Comparison of ENCODE assay signal across 19 cellular contexts in genomic region chr5:168433982-168434381, GRCh38. TPM values are rescaled to one million over a fixed set of nuclear protein-coding genes. Genes with fewer than 3 reads are reported as not detected.
DNase-seq lines count a peak whose midpoint lies in the region; TF ChIP-seq lines count a peak whose summit lies in the region.
"Had no signal": no experiment of that assay in that cellular context is flagged by ENCODE, and none has a peak within 500 bp of the region (broad histone marks: within the 10 kb centered on the region; RNA-seq: fewer than 3 reads in every experiment).

No MANE protein-coding gene starts in this region.

- H3K4me3 ChIP-seq in ectodermal cell (ENCODE audit: insufficient read depth, low read depth, low read length) (no peak overlapping the region), transverse colon (no peak overlapping the region)
- H3K4me3 ChIP-seq: ovary, skin epidermis had no signal

- H3K4me3 Mint-ChIP-seq in nephron progenitor cell = no peak overlapping the region
- H3K4me3 Mint-ChIP-seq: memory B cell had no signal

- WGBS in ectodermal cell, 2 experiments = 66 to 69% methylated on average over 8 of the region's 8 CpGs
- WGBS in transverse colon (ENCODE audit: low coverage in 1 of 2), 2 donors = 77 to 88% methylated on average over 3 to 8 of the region's 8 CpGs

- TF ChIP-seq CTCF in nephron progenitor cell (IDR thresholded peaks at IDR 0.05) (no peak), transverse colon (IDR thresholded peaks at IDR 0.05) (no peak), GM10266 (IDR thresholded peaks at IDR 0.05; ENCODE audit: control insufficient read depth, insufficient read depth, low read depth, missing control alignments) (no peak)

- H3K27me3 ChIP-seq in ectodermal cell (ENCODE audit: control insufficient read depth, insufficient read depth, low read length, poor library complexity, severe bottlenecking) (no peaks in the 10 kb centered on the region), transverse colon (no peaks in the 10 kb centered on the region)
- H3K27me3 ChIP-seq: ovary had no signal

- H3K36me3 Mint-ChIP-seq in nephron progenitor cell (ENCODE audit: low read depth) = peaks cover 17% of the 10 kb centered on the region

- peaks cover 4% of the 10 kb centered on the region for H3K27me3 Mint-ChIP-seq in nephron progenitor cell (ENCODE audit: low read depth, poor library complexity)

- no peak overlapping the region for H3K27ac Mint-ChIP-seq in nephron progenitor cell
- H3K27ac Mint-ChIP-seq: memory B cell had no signal

- peak overlapping the region; percentile 73 for H3K27ac ChIP-seq in ectodermal cell (ENCODE audit: insufficient read depth, low read depth, low read length, poor library complexity, severe bottlenecking)
- H3K27ac ChIP-seq in transverse colon = no peak overlapping the region
- H3K27ac ChIP-seq: ovary, skin epidermis had no signal

- in situ Hi-C loops in transverse colon (cut with MboI; ENCODE audit: low pct_ligation_motif_present in 1 of 4, low pct_unique_long_range_greater_than_20kb in 1 of 4, low sequenced_read_pairs in 3 of 4) = loop anchor here in 1 of 4 donors (25.0 kb wide), 1 partner anchor 172 kb away; no protein-coding TSS in a partner anchor

- H3K9me3 Mint-ChIP-seq in nephron progenitor cell = no peaks in the 10 kb centered on the region

- peaks cover 28% of the 10 kb centered on the region for H3K4me1 Mint-ChIP-seq in nephron progenitor cell

- H3K4me1 ChIP-seq in ectodermal cell (ENCODE audit: control insufficient read depth, insufficient read depth, low read length) (peaks cover 9% of the 10 kb centered on the region), transverse colon (peaks cover 0 to 2% (median 0%) of the 10 kb centered on the region in 4 donors)

- H3K9me3 ChIP-seq in ectodermal cell (ENCODE audit: control insufficient read depth, low read length) = no peaks in the 10 kb centered on the region
- H3K9me3 ChIP-seq in transverse colon = no peaks in the 10 kb centered on the region
- H3K9me3 ChIP-seq: ovary had no signal

- TF ChIP-seq EP300 in transverse colon (IDR thresholded peaks at IDR 0.05; ENCODE audit: low read depth) = no peak

- intact Hi-C loops in transverse colon (cut with DNase I; ENCODE audit: low total_unique reads) = no loop called here

- H3K36me3 ChIP-seq in ectodermal cell (ENCODE audit: control insufficient read depth, insufficient read depth, low read length) (peaks cover 3% of the 10 kb centered on the region), transverse colon (no peaks in the 10 kb centered on the region)
- H3K36me3 ChIP-seq: ovary had no signal

- DNase-seq in COR-L47 (lab: John Stamatoyannopoulos, UW) = peak; percentile 9
- peak; percentile 84 for DNase-seq in SK-N-DZ (ENCODE audit: low spot score)
- peak; percentile 6 for DNase-seq in nephron progenitor cell
- no peak for DNase-seq in transverse colon
- no peak for DNase-seq in HuH-7 (ENCODE audit: low spot score)
- no peak for DNase-seq in GM10266 (ENCODE audit: extremely low spot score)
- DNase-seq in NCI-H1694 (lab: John Stamatoyannopoulos, UW) = no peak
- DNase-seq: ACHN; activated CD4-positive, alpha-beta T cell treated with anti-CD3 and anti-CD28 coated beads for 4 hours; activated CD8-positive, alpha-beta memory T cell treated with anti-CD3 and anti-CD28 coated beads, Interleukin-2, amount 50 U/mL, for 48 hours; effector CD8-positive, alpha-beta T cell; MM.1S; ovary; Right ventricle myocardium superior; stimulated activated naive CD4-positive, alpha-beta T cell; T1000 had no signal

- no peak for TF ChIP-seq POLR2A in transverse colon (IDR thresholded peaks at IDR 0.05)

RNA-seq across cellular contexts. Expression of gene RARS1, which starts 52.3 kb away (rescaled TPM):
- polyA plus RNA-seq in SK-N-DZ (2014; cell fraction: cytosol; rRNA removed) = 104 and 140 TPM in 2 replicates
- polyA plus RNA-seq in SK-N-DZ (2014; cell fraction: nucleus; rRNA removed) = 95.6 and 150 TPM in 2 replicates
- 103 TPM for polyA plus RNA-seq in ectodermal cell (2013, experiment 1 of 4)
- polyA plus RNA-seq in ectodermal cell (2013, experiment 2 of 4) = 116 TPM
- 77.6 TPM for polyA plus RNA-seq in ectodermal cell (2013, experiment 3 of 4)
- 80.1 TPM for polyA plus RNA-seq in ectodermal cell (2013, experiment 4 of 4)
- 10 to 100 TPM in 3 of 4 donors, 1 to 10 TPM in 1; 6.6 to 66.8 (median 41.9) TPM for total RNA-seq in transverse colon

Comparison
In these comparisons a context has a peak if more than half of its experiments do, and no peak if none do; other contexts are left out.
1. DNase-seq: peak in COR-L47 (single experiment), SK-N-DZ (single experiment) and nephron progenitor cell (single experiment); none in transverse colon (single experiment), HuH-7 (single experiment), GM10266 (single experiment) and NCI-H1694 (single experiment).